Comparison of ENCODE assay signal across 11 cellular contexts in the genomic region with DNA sequence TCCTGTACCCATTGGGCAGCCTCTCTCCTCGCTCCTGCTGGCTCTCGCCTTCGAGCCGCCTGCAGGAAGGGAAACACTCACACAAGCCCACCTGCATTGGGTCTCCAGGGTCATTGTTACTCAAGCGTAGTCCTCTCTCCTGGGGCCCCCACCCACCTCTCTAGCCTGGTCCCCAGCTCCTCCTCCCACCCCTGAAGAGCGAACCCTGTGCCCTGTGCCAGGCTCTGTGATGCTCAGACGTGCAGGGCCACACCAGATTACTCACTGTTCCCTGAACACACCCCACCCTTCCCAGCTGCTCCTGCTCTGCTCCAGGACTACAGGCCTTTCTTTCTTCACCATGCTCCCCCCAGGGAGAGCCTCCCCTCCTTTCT.
A peak's percentile ranks its signal among the peaks of the same experiment; 100 is the strongest.
DNase-seq lines count a peak whose midpoint lies in the region; ATAC-seq and TF ChIP-seq lines count a peak whose summit lies in the region.
"Had no signal": no experiment of that assay in that cellular context is flagged by ENCODE, and none has a peak within 500 bp of the region (broad histone marks: within the 10 kb centered on the region; RNA-seq: fewer than 3 reads in every experiment).

No MANE protein-coding gene starts in this region.

- H3K27ac ChIP-seq in left lung = peak overlapping the region; percentile 53 to 63
- H3K27ac ChIP-seq in subcutaneous abdominal adipose tissue (ENCODE audit: low read depth, low read length) = peak overlapping the region; percentile 87

- intact Hi-C loops in left lung (cut with DNase I) = loop anchor here in 1 of 2 donors (10.0 kb wide), 1 partner anchor 370 kb away; a partner anchor contains a TSS

- no peak overlapping the region for H3K4me3 Mint-ChIP-seq in brain
- H3K4me3 Mint-ChIP-seq: activated naive CD4-positive, alpha-beta T cell treated with anti-CD3 and anti-CD28 coated beads, Interleukin-2, amount 10 ng/mL, durations not matched to agents 7 days and 5 days had no signal

- no peak for DNase-seq in NT2/D1 (ENCODE audit: low read depth, low spot score)
- no peak for DNase-seq in left lung
- no peak for DNase-seq in NCI-H524 (lab: John Stamatoyannopoulos, UW)
- DNase-seq in NCI-H2227 (lab: John Stamatoyannopoulos, UW; ENCODE audit: unreplicated experiment) = no peak
- DNase-seq: activated naive CD4-positive, alpha-beta T cell treated with anti-CD3 and anti-CD28 coated beads, Interleukin-2, amount 10 ng/mL, durations not matched to agents 7 days and 5 days; GOT3; NCI-H1092; small intestine had no signal

- peak overlapping the region in 3 of 5 experiments; percentile 49 to 72 (median 70) for H3K27ac Mint-ChIP-seq in brain
- H3K27ac Mint-ChIP-seq: activated naive CD4-positive, alpha-beta T cell treated with anti-CD3 and anti-CD28 coated beads, Interleukin-2, amount 10 ng/mL, durations not matched to agents 7 days and 5 days had no signal

- H3K27me3 ChIP-seq in NT2/D1 (ENCODE audit: insufficient read depth, insufficient read length) = no peaks in the 10 kb centered on the region
- no peaks in the 10 kb centered on the region for H3K27me3 ChIP-seq in left lung
- H3K27me3 ChIP-seq in subcutaneous abdominal adipose tissue (ENCODE audit: control insufficient read depth in 5 of 5, insufficient read depth in 4 of 5, low read length in 5 of 5) = no peaks in the 10 kb centered on the region

- H3K4me3 ChIP-seq in NT2/D1 (ENCODE audit: insufficient read length, low read depth) (no peak overlapping the region), left lung (no peak overlapping the region), subcutaneous abdominal adipose tissue (ENCODE audit: low read depth in 1 of 5, low read length in 5 of 5) (no peak overlapping the region)

- no peaks in the 10 kb centered on the region for H3K27me3 Mint-ChIP-seq in brain

- H3K9me3 ChIP-seq in NT2/D1 (ENCODE audit: insufficient read depth, low read length) = no peaks in the 10 kb centered on the region
- no peaks in the 10 kb centered on the region for H3K9me3 ChIP-seq in left lung
- no peaks in the 10 kb centered on the region for H3K9me3 ChIP-seq in subcutaneous abdominal adipose tissue (ENCODE audit: control insufficient read depth in 5 of 5, low read length in 5 of 5)

- ATAC-seq in left lung (peak; percentile 18), GM21619 (IDR thresholded peaks at IDR 0.05; ENCODE audit: unreplicated experiment) (no peak)

- no peaks in the 10 kb centered on the region for H3K36me3 Mint-ChIP-seq in brain

- H3K36me3 ChIP-seq in NT2/D1 (ENCODE audit: insufficient read depth, insufficient read length, low read length) (no peaks in the 10 kb centered on the region), left lung (no peaks in the 10 kb centered on the region), subcutaneous abdominal adipose tissue (ENCODE audit: control insufficient read depth in 5 of 5, insufficient read depth in 5 of 5, low read length in 5 of 5) (no peaks in the 10 kb centered on the region)

- TF ChIP-seq CTCF in brain (conservative IDR thresholded peaks at IDR 0.05) = no peak
- TF ChIP-seq CTCF in left lung (IDR thresholded peaks at IDR 0.05) = no peak

- H3K9ac ChIP-seq in NT2/D1 (ENCODE audit: insufficient read length, low read depth) (peak overlapping the region; percentile 81), subcutaneous abdominal adipose tissue (ENCODE audit: low read length in 5 of 5) (peak overlapping the region in 2 of 5 donors; percentile 30 to 67)

- H3K4me1 ChIP-seq in NT2/D1 (ENCODE audit: insufficient read depth, insufficient read length) = peaks cover 27% of the 10 kb centered on the region
- peaks cover 16 to 58% of the 10 kb centered on the region in 2 donors for H3K4me1 ChIP-seq in left lung
- peaks cover 17 to 61% (median 54%) of the 10 kb centered on the region in 5 donors for H3K4me1 ChIP-seq in subcutaneous abdominal adipose tissue (ENCODE audit: control insufficient read depth in 5 of 5, insufficient read depth in 5 of 5, low read length in 5 of 5)

- H3K9me3 Mint-ChIP-seq in brain = peaks cover 0 to 3% (median 0%) of the 10 kb centered on the region in 5 experiments

- peaks cover 58% of the 10 kb centered on the region for H3K4me1 Mint-ChIP-seq in brain
